16 cellular contexts compared by ENCODE assay signal in genomic region chr21:34076835-34077234, GRCh38. TPM values are rescaled to one million over a fixed set of nuclear protein-coding genes. Genes with fewer than 3 reads are reported as not detected.
DNase-seq lines count a peak whose midpoint lies in the region; ATAC-seq and TF ChIP-seq lines count a peak whose summit lies in the region.
"Had no signal": no experiment of that assay in that cellular context is flagged by ENCODE, and none has a peak within 500 bp of the region (broad histone marks: within the 10 kb centered on the region; RNA-seq: fewer than 3 reads in every experiment).

No MANE protein-coding gene starts in this region.

- peaks cover 0 to 12% of the 10 kb centered on the region in 2 donors for H3K4me1 ChIP-seq in aorta (ENCODE audit: control insufficient read depth in 1 of 2, insufficient read depth in 2 of 2, low read length in 2 of 2)
- H3K4me1 ChIP-seq in upper lobe of left lung, result peaks cover 16 to 62% (median 45%) of the 10 kb centered on the region in 4 donors

- ATAC-seq in activated CD8-positive, alpha-beta T cell treated with anti-CD3 and anti-CD28 coated beads, Interleukin-2, amount 10 ng/mL, durations not matched to agents 7 days and 5 days, result no peak
- ATAC-seq in aorta (ENCODE audit: low FRiP score) (no peak), GM21737 (IDR thresholded peaks at IDR 0.05; ENCODE audit: unreplicated experiment) (no peak), upper lobe of left lung (ENCODE audit: low FRiP score in 2 of 2) (no peak)
- ATAC-seq: foreskin keratinocyte had no signal

- no peaks in the 10 kb centered on the region for H3K27me3 Mint-ChIP-seq in activated naive CD4-positive, alpha-beta T cell treated with anti-CD3 and anti-CD28 coated beads, Interleukin-2, amount 50 U/mL, for 24 hours
- H3K27me3 Mint-ChIP-seq in activated CD8-positive, alpha-beta T cell treated with anti-CD3 and anti-CD28 coated beads, Interleukin-2, amount 10 ng/mL, durations not matched to agents 7 days and 5 days (ENCODE audit: low read depth), result no peaks in the 10 kb centered on the region
- H3K27me3 Mint-ChIP-seq in immature natural killer cell (ENCODE audit: low read depth in 3 of 3), result peaks cover 8 to 18% (median 12%) of the 10 kb centered on the region in 3 donors

- H3K9me3 Mint-ChIP-seq in activated naive CD4-positive, alpha-beta T cell treated with anti-CD3 and anti-CD28 coated beads, Interleukin-2, amount 50 U/mL, for 24 hours, result no peaks in the 10 kb centered on the region
- no peaks in the 10 kb centered on the region for H3K9me3 Mint-ChIP-seq in activated CD8-positive, alpha-beta T cell treated with anti-CD3 and anti-CD28 coated beads, Interleukin-2, amount 10 ng/mL, durations not matched to agents 7 days and 5 days (ENCODE audit: insufficient read depth)
- no peaks in the 10 kb centered on the region for H3K9me3 Mint-ChIP-seq in immature natural killer cell

- POLR2A ChIA-PET in activated CD8-positive, alpha-beta T cell treated with anti-CD3 and anti-CD28 coated beads, Interleukin-2, amount 10 ng/mL, durations not matched to agents 7 days and 5 days (lab: Charles Lee), result interaction anchor here (1.3 to 5.1 kb wide), 2 partner anchors 100 to 128 kb away, joined by 3 to 42 read pairs; no protein-coding TSS in a partner anchor

- CTCF ChIA-PET in activated CD8-positive, alpha-beta T cell treated with anti-CD3 and anti-CD28 coated beads, Interleukin-2, amount 10 ng/mL, durations not matched to agents 7 days and 5 days (lab: Charles Lee), result interaction anchor here (1.3 to 6.6 kb wide), 7 partner anchors 15 to 291 kb away, joined by 3 to 63 read pairs (median 26); no protein-coding TSS in a partner anchor

- no peak for TF ChIP-seq EP300 in upper lobe of left lung (IDR thresholded peaks at IDR 0.05)

- intact Hi-C loops in aorta (cut with DNase I) (loop anchor here (5.0 to 10.0 kb wide), 2 partner anchors 48 to 125 kb away; no protein-coding TSS in a partner anchor), head of caudate nucleus (cut with DNase I) (loop anchor here (10.0 kb wide), 1 partner anchor 132 kb away; no protein-coding TSS in a partner anchor)

- no peak for TF ChIP-seq POLR2A in upper lobe of left lung (IDR thresholded peaks at IDR 0.05)

- H3K4me3 Mint-ChIP-seq in activated naive CD4-positive, alpha-beta T cell treated with anti-CD3 and anti-CD28 coated beads, Interleukin-2, amount 50 U/mL, for 24 hours, result peak overlapping the region; percentile 95
- H3K4me3 Mint-ChIP-seq in activated CD8-positive, alpha-beta T cell treated with anti-CD3 and anti-CD28 coated beads, Interleukin-2, amount 10 ng/mL, durations not matched to agents 7 days and 5 days, result peak overlapping the region; percentile 45
- peak overlapping the region in 4 of 5 donors; percentile 17 to 93 (median 34) for H3K4me3 Mint-ChIP-seq in immature natural killer cell

- no peak for TF ChIP-seq CTCF in upper lobe of left lung (IDR thresholded peaks at IDR 0.05)

- peak overlapping the region; percentile 29 to 40 for H3K4me3 ChIP-seq in aorta (ENCODE audit: low read length in 2 of 2)
- no peak overlapping the region for H3K4me3 ChIP-seq in upper lobe of left lung
- H3K4me3 ChIP-seq: prostate gland, vagina had no signal

- DNase-seq in activated naive CD4-positive, alpha-beta T cell (lab: John Stamatoyannopoulos, UW), result no peak
- DNase-seq in activated CD8-positive, alpha-beta T cell treated with anti-CD3 and anti-CD28 coated beads, Interleukin-2, amount 10 ng/mL, durations not matched to agents 7 days and 5 days, result no peak
- DNase-seq in immature natural killer cell (no peak), aorta (no peak), upper lobe of left lung (no peak), head of caudate nucleus (no peak)
- DNase-seq: AML-193; amygdala; foreskin keratinocyte; H7; NCI-H2227 treated with DMSO at 0.1 percent for 48 hours; stimulated activated CD8-positive, alpha-beta memory T cell treated with anti-CD3 and anti-CD28 coated beads, Interleukin-4, amount 100 ng/mL, for 48 hours had no signal

- H3K36me3 ChIP-seq in aorta (ENCODE audit: control insufficient read depth in 1 of 2, insufficient read depth in 2 of 2, low read length in 1 of 2), result no peaks in the 10 kb centered on the region
- no peaks in the 10 kb centered on the region for H3K36me3 ChIP-seq in upper lobe of left lung
- H3K36me3 ChIP-seq: prostate gland, vagina had no signal

- WGBS in aorta, 2 donors, result 84 to 88% methylated on average over 1 of the region's 1 CpG
- 94 to 96% methylated on average over 1 of the region's 1 CpG for WGBS in upper lobe of left lung, 2 donors

- H3K9me3 ChIP-seq in aorta (ENCODE audit: control insufficient read depth, low read length) (no peaks in the 10 kb centered on the region), upper lobe of left lung (no peaks in the 10 kb centered on the region)
- H3K9me3 ChIP-seq: prostate gland, vagina had no signal

- peaks cover 30% of the 10 kb centered on the region for H3K36me3 Mint-ChIP-seq in activated naive CD4-positive, alpha-beta T cell treated with anti-CD3 and anti-CD28 coated beads, Interleukin-2, amount 50 U/mL, for 24 hours
- H3K36me3 Mint-ChIP-seq in activated CD8-positive, alpha-beta T cell treated with anti-CD3 and anti-CD28 coated beads, Interleukin-2, amount 10 ng/mL, durations not matched to agents 7 days and 5 days (ENCODE audit: low read depth), result peaks cover 62% of the 10 kb centered on the region
- peaks cover 0 to 10% (median 0%) of the 10 kb centered on the region in 3 donors for H3K36me3 Mint-ChIP-seq in immature natural killer cell

- no peaks in the 10 kb centered on the region for H3K27me3 ChIP-seq in aorta (ENCODE audit: control insufficient read depth in 1 of 2, insufficient read depth in 2 of 2, low read length in 1 of 2)
- no peaks in the 10 kb centered on the region for H3K27me3 ChIP-seq in upper lobe of left lung
- H3K27me3 ChIP-seq: foreskin keratinocyte, vagina had no signal

- H3K27ac ChIP-seq in aorta (ENCODE audit: low read depth in 1 of 2, low read length in 2 of 2) (no peak overlapping the region), upper lobe of left lung (peak overlapping the region in 2 of 4 donors; percentile 1 to 48)
- H3K27ac ChIP-seq: foreskin keratinocyte, prostate gland, vagina had no signal

- H3K27ac Mint-ChIP-seq in activated naive CD4-positive, alpha-beta T cell treated with anti-CD3 and anti-CD28 coated beads, Interleukin-2, amount 50 U/mL, for 24 hours, result peak overlapping the region; percentile 92
- H3K27ac Mint-ChIP-seq in activated CD8-positive, alpha-beta T cell treated with anti-CD3 and anti-CD28 coated beads, Interleukin-2, amount 10 ng/mL, durations not matched to agents 7 days and 5 days, result peak overlapping the region; percentile 26
- peak overlapping the region in 5 of 6 donors; percentile 3 to 85 (median 55) for H3K27ac Mint-ChIP-seq in immature natural killer cell

- peaks cover 84% of the 10 kb centered on the region for H3K4me1 Mint-ChIP-seq in activated naive CD4-positive, alpha-beta T cell treated with anti-CD3 and anti-CD28 coated beads, Interleukin-2, amount 50 U/mL, for 24 hours
- H3K4me1 Mint-ChIP-seq in activated CD8-positive, alpha-beta T cell treated with anti-CD3 and anti-CD28 coated beads, Interleukin-2, amount 10 ng/mL, durations not matched to agents 7 days and 5 days (ENCODE audit: low read depth), result peaks cover 77% of the 10 kb centered on the region
- H3K4me1 Mint-ChIP-seq in immature natural killer cell, result peaks cover 78 to 85% of the 10 kb centered on the region in 2 donors

RNA-seq across cellular contexts. Expression of gene MRPS6, which starts 3.5 kb away (rescaled TPM):
- 10 to 100 TPM; 80.2 to 84.3 TPM for total RNA-seq in activated CD8-positive, alpha-beta T cell treated with anti-CD3 and anti-CD28 coated beads, Interleukin-2, amount 10 ng/mL, durations not matched to agents 7 days and 5 days
- polyA plus RNA-seq in immature natural killer cell (100 to 1,000 TPM; 194 to 275 (median 239) TPM), aorta (100 to 1,000 TPM in 1 of 2 donors, 10 to 100 TPM in 1; 84.2 to 128 TPM)
- total RNA-seq in aorta (100 to 1,000 TPM in 1 of 2 donors, 10 to 100 TPM in 1; 78.4 to 137 TPM), upper lobe of left lung (10 to 100 TPM; 25.0 to 54.6 (median 41.6) TPM)

RNA-seq across cellular contexts. Expression of gene SLC5A3, which starts 3.5 kb away (rescaled TPM):
- total RNA-seq in activated CD8-positive, alpha-beta T cell treated with anti-CD3 and anti-CD28 coated beads, Interleukin-2, amount 10 ng/mL, durations not matched to agents 7 days and 5 days, result 10 to 100 TPM; 22.4 to 24.2 TPM
- polyA plus RNA-seq in immature natural killer cell (1 to 10 TPM in 2 of 3 donors, under 1 TPM in 1; 0.81 to 2.8 (median 1.9) TPM), aorta (1 to 10 TPM; 3.0 to 3.2 TPM)
- total RNA-seq in aorta (10 to 100 TPM; 25.2 to 82.3 TPM), upper lobe of left lung (10 to 100 TPM; 12.1 to 40.8 (median 13.7) TPM)

Comparison
In these comparisons a context has a peak if more than half of its experiments do, and no peak if none do; other contexts are left out.
1. H3K27ac Mint-ChIP-seq: peak in every context shown above with its lines; median percentile 92 in activated naive CD4-positive, alpha-beta T cell treated with anti-CD3 and anti-CD28 coated beads, Interleukin-2, amount 50 U/mL, for 24 hours; 55 in immature natural killer cell; 26 in activated CD8-positive, alpha-beta T cell treated with anti-CD3 and anti-CD28 coated beads, Interleukin-2, amount 10 ng/mL, durations not matched to agents 7 days and 5 days.
2. H3K4me3 Mint-ChIP-seq: peak in every context shown above with its lines; median percentile 95 in activated naive CD4-positive, alpha-beta T cell treated with anti-CD3 and anti-CD28 coated beads, Interleukin-2, amount 50 U/mL, for 24 hours; 45 in activated CD8-positive, alpha-beta T cell treated with anti-CD3 and anti-CD28 coated beads, Interleukin-2, amount 10 ng/mL, durations not matched to agents 7 days and 5 days; 34 in immature natural killer cell.
3. H3K4me3 ChIP-seq: peak in aorta (2 of 2); none in upper lobe of left lung (0 of 4).